In the genomic region with DNA sequence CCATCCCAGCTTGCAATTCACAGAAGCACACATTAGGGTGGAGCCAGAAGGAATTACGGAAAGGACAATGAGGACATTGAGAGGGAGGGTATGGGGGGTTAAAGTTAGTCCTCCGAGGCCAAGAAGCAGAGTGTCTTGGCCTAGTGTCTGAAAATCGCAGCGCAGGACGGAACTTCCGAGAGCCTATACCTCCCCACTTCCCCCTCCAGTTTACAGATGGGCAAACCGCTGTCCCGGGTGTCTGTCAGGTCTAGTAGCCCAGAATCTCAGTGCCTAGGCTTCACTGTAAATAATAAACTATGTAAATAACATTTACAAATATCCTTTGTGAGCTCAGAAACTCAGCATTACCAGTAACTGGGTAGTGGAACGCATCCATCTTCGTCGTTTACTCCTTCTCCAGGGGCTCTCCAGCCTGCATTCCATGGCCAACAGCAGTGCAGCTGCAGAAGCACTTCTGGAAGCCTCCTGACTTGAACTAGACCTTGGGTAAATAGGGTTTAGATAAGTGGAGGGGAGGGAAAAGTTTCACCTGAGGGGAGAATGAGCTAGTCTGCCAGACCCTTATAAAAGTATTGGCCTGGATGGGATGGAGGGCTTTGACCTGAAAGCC, we compare ENCODE assay signal across 8 cellular contexts. TPM values are rescaled to one million over a fixed set of nuclear protein-coding genes. Genes with fewer than 3 reads are reported as not detected.
DNase-seq lines count a peak whose midpoint lies in the region; ATAC-seq lines count a peak whose summit lies in the region.

No MANE protein-coding gene starts in this region.

- WGBS in esophagus, 2 donors = 38% methylated on average over 11 of the region's 11 CpGs

- H3K27ac ChIP-seq in esophagus (ENCODE audit: low read depth in 2 of 2, low read length in 1 of 2) = peak overlapping the region; percentile 87
- no peak overlapping the region for H3K27ac ChIP-seq in SJCRH30

- peak; percentile 22 for DNase-seq in AG08396 (ENCODE audit: low spot score)
- DNase-seq in RPMI7951 (ENCODE audit: low read depth) = peak; percentile 45
- DNase-seq in myocyte (ENCODE audit: low read depth) = peak; percentile 66
- DNase-seq in midbrain (lab: John Stamatoyannopoulos, UW) = no peak
- DNase-seq in SJCRH30 = no peak

- H3K4me3 ChIP-seq in esophagus (ENCODE audit: low read depth in 1 of 2, low read length in 2 of 2) (peak overlapping the region; percentile 54 to 64), SJCRH30 (no peak overlapping the region)

- no peaks in the 10 kb centered on the region for H3K9me3 ChIP-seq in esophagus (ENCODE audit: control insufficient read depth in 2 of 2, insufficient read depth in 1 of 2, low read depth in 1 of 2, low read length in 1 of 2)
- no peaks in the 10 kb centered on the region for H3K9me3 ChIP-seq in SJCRH30 (replicated peaks)

- ATAC-seq in GM18520 (IDR thresholded peaks at IDR 0.05; ENCODE audit: unreplicated experiment) (peak; percentile 40), HG02973 (IDR thresholded peaks at IDR 0.05; ENCODE audit: unreplicated experiment) (peak; percentile 78)

- H3K4me1 ChIP-seq in esophagus (ENCODE audit: control insufficient read depth in 2 of 2, insufficient read depth in 2 of 2, low read length in 1 of 2) (no peaks in the 10 kb centered on the region), SJCRH30 (no peaks in the 10 kb centered on the region)

- no peaks in the 10 kb centered on the region for H3K27me3 ChIP-seq in esophagus (ENCODE audit: control insufficient read depth in 1 of 2, insufficient read depth in 2 of 2, low read length in 2 of 2)
- no peaks in the 10 kb centered on the region for H3K27me3 ChIP-seq in SJCRH30

- H3K36me3 ChIP-seq in esophagus (ENCODE audit: control insufficient read depth in 2 of 2, insufficient read depth in 2 of 2, low read length in 1 of 2) (no peaks in the 10 kb centered on the region), SJCRH30 (no peaks in the 10 kb centered on the region)

RNA-seq across cellular contexts. Expression of a gene that starts 1.0 kb away (rescaled TPM):
- total RNA-seq in RPMI7951 (2014; rRNA removed; shearing (Covaris generic)) = 3.8 and 5.6 TPM in 2 replicates
- 1 to 10 TPM; 1.2 to 1.3 TPM for polyA plus RNA-seq in esophagus
- 20.1 and 25.6 TPM in 2 replicates for total RNA-seq in myocyte
- 11.4 TPM for polyA plus RNA-seq in myocyte (2012)
- 0.06 and 0.15 TPM in 2 replicates for total RNA-seq in SJCRH30 (2014; rRNA removed; shearing (Covaris generic))

RNA-seq across cellular contexts. Expression of a gene that starts 17.4 kb away (rescaled TPM):
- 0.20 TPM in 1 of 2 replicates, not detected in the other for total RNA-seq in RPMI7951 (2014; rRNA removed; shearing (Covaris generic))
- 1 to 10 TPM in 1 of 2 donors, under 1 TPM in 1; 0.10 to 1.1 TPM for polyA plus RNA-seq in esophagus
- total RNA-seq in myocyte = 2.8 and 6.7 TPM in 2 replicates
- polyA plus RNA-seq in myocyte (2012) = 2.9 TPM
- 1.2 and 1.4 TPM in 2 replicates for total RNA-seq in SJCRH30 (2014; rRNA removed; shearing (Covaris generic))

RNA-seq across cellular contexts. Expression of a gene that starts 20.8 kb away (rescaled TPM):
- not detected in 2 replicates for total RNA-seq in RPMI7951 (2014; rRNA removed; shearing (Covaris generic))
- polyA plus RNA-seq in esophagus = under 1 TPM in 1 of 2 donors, not detected in 1; 0.04 TPM
- total RNA-seq in myocyte = 0.21 and 2.2 TPM in 2 replicates
- polyA plus RNA-seq in myocyte (2012) = 0.24 TPM
- total RNA-seq in SJCRH30 (2014; rRNA removed; shearing (Covaris generic)) = 0.12 TPM in 1 of 2 replicates, not detected in the other

Comparison
In these comparisons a context has a peak if more than half of its experiments do, and no peak if none do; other contexts are left out.
1. DNase-seq: peak in AG08396 (single experiment), RPMI7951 (single experiment) and myocyte (single experiment); none in midbrain (single experiment) and SJCRH30 (0 of 2).